21 cellular contexts compared by ENCODE assay signal in the genomic region with DNA sequence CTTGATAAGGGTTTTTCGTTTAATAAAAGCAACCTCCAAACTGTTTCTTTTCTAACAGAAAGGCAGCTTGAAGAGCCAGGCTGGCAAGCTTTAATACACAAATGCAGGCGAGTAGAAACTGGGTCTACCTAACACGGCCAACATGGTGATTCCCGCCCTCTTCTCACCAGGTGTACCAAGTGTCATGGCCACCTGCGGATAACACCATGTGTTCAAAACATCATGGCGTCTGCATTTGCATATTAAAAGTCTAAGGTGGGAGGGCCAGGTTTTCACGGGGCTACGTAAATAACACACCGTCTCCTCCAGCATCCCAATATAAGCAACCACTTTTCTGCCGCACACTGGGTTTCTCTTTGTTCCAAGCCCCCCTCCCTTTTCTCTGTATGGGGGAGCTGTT.
"Had no signal": no experiment of that assay in that cellular context is flagged by ENCODE, and none has a peak within 500 bp of the region (broad histone marks: within the 10 kb centered on the region; RNA-seq: fewer than 3 reads in every experiment).

No MANE protein-coding gene starts in this region.

- DNase-seq: activated B cell treated with CpG ODN at 0.5 μM for 24 hours; activated CD4-positive, alpha-beta T cell treated with anti-CD3 and anti-CD28 coated beads, Interleukin-2, amount 50 U/mL, for 1 hour; activated CD8-positive, alpha-beta T cell treated with anti-CD3 and anti-CD28 coated beads for 36 hours; activated T-cell treated with anti-CD3 and anti-CD28 coated beads, Interleukin-2, amount 50 U/mL, for 4 hours; central memory CD4-positive, alpha-beta T cell; foreskin keratinocyte; heart right ventricle; islet precursor cell; left cardiac atrium; mammary epithelial cell; naive thymus-derived CD8-positive, alpha-beta T cell; right lobe of liver; stimulated activated CD4-positive, alpha-beta T cell treated with anti-CD3 and anti-CD28 coated beads, Interleukin-2, amount 100 ng/mL, for 48 hours; stimulated activated naive CD4-positive, alpha-beta T cell treated with Interleukin-2 at 50 U/mL for 16 hours; T-helper 2 cell had no signal

- H3K27ac ChIP-seq: breast epithelium, esophagus muscularis mucosa, foreskin keratinocyte, heart right ventricle, right lobe of liver, tibial nerve had no signal

- H3K4me1 ChIP-seq: foreskin keratinocyte had no signal

- H3K27ac Mint-ChIP-seq: activated B cell treated with CpG ODN at 0.5 μM for 24 hours; activated CD8-positive, alpha-beta T cell treated with anti-CD3 and anti-CD28 coated beads for 36 hours; activated naive CD4-positive, alpha-beta T cell treated with anti-CD3 and anti-CD28 coated beads, Interleukin-2, amount 50 U/mL, for 72 hours; activated T-helper 2 cell treated with anti-CD3 and anti-CD28 coated beads, Interferon-gamma antibody, Interleukin-2, Interleukin-4, amounts not matched to agents 10 μg/mL and 5 μg/mL and 100 μg/mL, durations not matched to agents 14 hours and 24 hours and 36 hours had no signal

- H3K27me3 ChIP-seq: breast epithelium, esophagus muscularis mucosa, foreskin keratinocyte, heart right ventricle, right lobe of liver, tibial nerve had no signal

- H3K27me3 Mint-ChIP-seq: activated B cell treated with CpG ODN at 0.5 μM for 24 hours; activated CD8-positive, alpha-beta T cell treated with anti-CD3 and anti-CD28 coated beads for 36 hours; progenitor cell of endocrine pancreas had no signal

- H3K9me3 ChIP-seq: breast epithelium, esophagus muscularis mucosa, heart right ventricle, right lobe of liver, tibial nerve had no signal

- H3K4me3 ChIP-seq: breast epithelium, esophagus muscularis mucosa, heart right ventricle, right lobe of liver, tibial nerve had no signal

- H3K4me3 Mint-ChIP-seq: activated B cell treated with CpG ODN at 0.5 μM for 24 hours; activated CD8-positive, alpha-beta T cell treated with anti-CD3 and anti-CD28 coated beads for 36 hours; activated T-cell treated with anti-CD3 and anti-CD28 coated beads, Interleukin-2, amount 50 U/mL, for 4 hours; naive thymus-derived CD8-positive, alpha-beta T cell had no signal

- H3K9me3 Mint-ChIP-seq: activated CD8-positive, alpha-beta T cell treated with anti-CD3 and anti-CD28 coated beads for 36 hours; activated naive CD4-positive, alpha-beta T cell treated with anti-CD3 and anti-CD28 coated beads, Interleukin-2, amount 50 U/mL, for 72 hours; activated T-cell treated with anti-CD3 and anti-CD28 coated beads, Interleukin-2, amount 50 U/mL, for 4 hours; activated T-helper 2 cell treated with anti-CD3 and anti-CD28 coated beads, Interferon-gamma antibody, Interleukin-2, Interleukin-4, amounts not matched to agents 10 μg/mL and 5 μg/mL and 100 μg/mL, durations not matched to agents 14 hours and 24 hours and 36 hours; naive thymus-derived CD8-positive, alpha-beta T cell had no signal

- H3K4me1 Mint-ChIP-seq: activated B cell treated with CpG ODN at 0.5 μM for 24 hours had no signal

- ATAC-seq: activated CD8-positive, alpha-beta T cell treated with anti-CD3 and anti-CD28 coated beads for 36 hours; activated naive CD4-positive, alpha-beta T cell treated with anti-CD3 and anti-CD28 coated beads, Interleukin-2, amount 50 U/mL, for 72 hours; activated T-cell treated with anti-CD3 and anti-CD28 coated beads, Interleukin-2, amount 50 U/mL, for 4 hours; foreskin keratinocyte; heart right ventricle; left cardiac atrium; naive thymus-derived CD8-positive, alpha-beta T cell; right lobe of liver had no signal

- H3K36me3 Mint-ChIP-seq: activated naive CD4-positive, alpha-beta T cell treated with anti-CD3 and anti-CD28 coated beads, Interleukin-2, amount 50 U/mL, for 72 hours; naive thymus-derived CD8-positive, alpha-beta T cell had no signal

- H3K36me3 ChIP-seq: breast epithelium, esophagus muscularis mucosa, heart right ventricle, right lobe of liver, tibial nerve had no signal
